In genomic region chr3:120039642-120040610, GRCh38 we compare ENCODE assay signal across 11 cellular contexts. TPM values are rescaled to one million over a fixed set of nuclear protein-coding genes. Genes with fewer than 3 reads are reported as not detected.
DNase-seq lines count a peak whose midpoint lies in the region; ATAC-seq and TF ChIP-seq lines count a peak whose summit lies in the region.
"Had no signal": no experiment of that assay in that cellular context is flagged by ENCODE, and none has a peak within 500 bp of the region (broad histone marks: within the 10 kb centered on the region; RNA-seq: fewer than 3 reads in every experiment).

No MANE protein-coding gene starts in this region.

- H3K4me3 ChIP-seq in iPS DF 6.9 (ENCODE audit: low read length) (no peak overlapping the region), uterus (no peak overlapping the region)

- intact Hi-C loops in uterus (cut with DNase I; ENCODE audit: low total_unique reads): no loop called here

- no CpG with 5 or more reads among the region's 20 CpGs for WGBS in iPS DF 6.9 (ENCODE audit: insufficient coverage, insufficient read length)

- DNase-seq in ELF-1 (ENCODE audit: low read depth, low spot score): peak; percentile 27
- peak; percentile 13 for DNase-seq in HT-29 (ENCODE audit: low spot score)
- DNase-seq in UCSD-AML1 (lab: John Stamatoyannopoulos, UW; ENCODE audit: unreplicated experiment): peak; percentile 23
- DNase-seq in iPS DF 6.9 (ENCODE audit: low read depth, low spot score): peak; percentile 13
- DNase-seq in KG1 (lab: John Stamatoyannopoulos, UW): no peak
- DNase-seq in uterus: no peak
- DNase-seq in NCI-H1436 (lab: John Stamatoyannopoulos, UW): no peak
- DNase-seq: activated CD4-positive, alpha-beta T cell treated with anti-CD3 and anti-CD28 coated beads for 1 hour; kidney glomerular epithelial cell; stimulated activated naive CD4-positive, alpha-beta T cell treated with Interleukin-2 at 50 U/mL for 16 hours had no signal

- TF ChIP-seq CTCF in uterus (IDR thresholded peaks at IDR 0.05): no peak

- no peak for TF ChIP-seq POLR2A in uterus (IDR thresholded peaks at IDR 0.05)

- H3K36me3 ChIP-seq in iPS DF 6.9 (ENCODE audit: control insufficient read depth, insufficient read depth, low read length): no peaks in the 10 kb centered on the region
- H3K36me3 ChIP-seq in uterus: no peaks in the 10 kb centered on the region

- H3K27ac ChIP-seq in iPS DF 6.9 (ENCODE audit: low read length): no peak overlapping the region
- H3K27ac ChIP-seq in uterus: no peak overlapping the region

- no peaks in the 10 kb centered on the region; the same call in 1 of the 2 replicates for H3K27me3 ChIP-seq in iPS DF 6.9 (ENCODE audit: control insufficient read depth, insufficient read depth, low read length)
- H3K27me3 ChIP-seq in uterus: no peaks in the 10 kb centered on the region

- ATAC-seq in GM21825 (IDR thresholded peaks at IDR 0.05; ENCODE audit: unreplicated experiment): no peak

- H3K4me1 ChIP-seq in iPS DF 6.9 (ENCODE audit: control insufficient read depth, insufficient read depth, low read length): no peaks in the 10 kb centered on the region
- H3K4me1 ChIP-seq in uterus: no peaks in the 10 kb centered on the region

- peaks cover 5% of the 10 kb centered on the region for H3K9me3 ChIP-seq in iPS DF 6.9 (ENCODE audit: control insufficient read depth, insufficient read depth, low read length)
- peaks cover 0 to 23% of the 10 kb centered on the region in 2 donors for H3K9me3 ChIP-seq in uterus

RNA-seq across cellular contexts. Expression of gene GSK3B, which starts 54.3 kb away (rescaled TPM):
- 23.3 and 25.2 TPM in 2 replicates for total RNA-seq in HT-29 (2014; rRNA removed; shearing (Covaris generic))
- 10 to 100 TPM; 13.5 to 53.8 (median 31.3) TPM for total RNA-seq in uterus

Comparison
In these comparisons a context has a peak if more than half of its experiments do, and no peak if none do; other contexts are left out.
1. DNase-seq: peak in ELF-1 (single experiment), HT-29 (single experiment), UCSD-AML1 (single experiment) and iPS DF 6.9 (single experiment); none in KG1 (single experiment), uterus (0 of 2) and NCI-H1436 (single experiment).